ENCODE assay signal across 8 cellular contexts in the genomic region with DNA sequence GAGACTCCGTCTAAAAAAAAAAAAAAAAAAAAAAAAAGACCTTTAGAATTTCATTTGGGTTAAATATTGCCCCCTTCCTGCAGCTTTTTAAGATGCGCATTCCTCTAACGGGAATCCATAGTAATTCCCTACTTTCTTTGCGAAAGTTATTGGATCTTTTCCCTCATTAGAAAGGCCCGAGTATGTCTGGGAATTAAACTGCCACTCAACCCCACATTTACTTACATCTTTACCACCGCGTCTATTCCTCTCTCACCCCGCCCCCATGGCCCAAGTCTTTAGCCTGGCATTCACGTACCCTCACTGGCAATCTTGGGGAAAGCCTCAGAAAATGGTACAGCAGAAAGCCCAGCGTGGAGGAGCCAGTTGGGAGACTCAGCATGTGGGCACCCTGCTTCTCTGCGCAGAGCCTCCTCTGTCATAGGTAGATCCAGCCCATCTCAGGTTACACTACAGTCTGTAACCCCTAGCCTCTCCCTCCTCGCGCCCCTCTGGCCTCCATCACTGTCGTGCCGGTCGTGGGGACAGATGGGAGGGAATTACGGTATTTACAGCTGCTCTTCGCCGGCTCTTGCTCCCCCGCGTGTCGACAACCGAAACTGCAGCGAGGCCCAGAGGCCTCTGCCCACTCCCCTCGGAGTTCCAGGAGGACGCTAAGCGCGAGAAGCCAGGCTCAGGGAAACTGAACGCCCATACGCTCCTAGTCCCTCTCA. TPM values are rescaled to one million over a fixed set of nuclear protein-coding genes. Genes with fewer than 3 reads are reported as not detected.
A peak's percentile ranks its signal among the peaks of the same experiment; 100 is the strongest.
DNase-seq lines count a peak whose midpoint lies in the region; ATAC-seq and TF ChIP-seq lines count a peak whose summit lies in the region.

No MANE protein-coding gene starts in this region.

- peaks cover 44% of the 10 kb centered on the region for H3K4me1 Mint-ChIP-seq in activated T-helper 1 cell treated with anti-CD3 and anti-CD28 coated beads, Interleukin-12 subunit alpha, Interleukin-12 subunit beta, Interleukin-2, Interleukin-4 antibody, amounts not matched to agents 30 ng/mL and 10 ng/mL and 1 ng/mL, durations not matched to agents 14 hours and 24 hours and 36 hours (ENCODE audit: low read depth)
- peaks cover 27 to 31% of the 10 kb centered on the region in 2 donors for H3K4me1 Mint-ChIP-seq in stimulated activated naive B cell treated with anti-CD40 and anti-IgM and Interleukin-4, amounts not matched to agents 10 μg/mL and 1 μg/mL and 100 μg/mL, for 72 hours

- peak overlapping the region; percentile 76 for H3K4me2 ChIP-seq in OCI-LY1 (ENCODE audit: low read length)

- H3F3A ChIP-seq in OCI-LY1 (ENCODE audit: insufficient read depth, low read length): no peaks in the 10 kb centered on the region

- H3K27ac Mint-ChIP-seq in activated T-helper 1 cell treated with anti-CD3 and anti-CD28 coated beads, Interleukin-12 subunit alpha, Interleukin-12 subunit beta, Interleukin-2, Interleukin-4 antibody, amounts not matched to agents 30 ng/mL and 10 ng/mL and 1 ng/mL, durations not matched to agents 14 hours and 24 hours and 36 hours: peak overlapping the region; percentile 50
- H3K27ac Mint-ChIP-seq in stimulated activated naive B cell treated with anti-CD40 and anti-IgM and Interleukin-4, amounts not matched to agents 10 μg/mL and 1 μg/mL and 100 μg/mL, for 72 hours: peak overlapping the region; percentile 90

- H3K4me3 ChIP-seq in OCI-LY1 (ENCODE audit: low read depth, low read length, poor library complexity, severe bottlenecking) (peak overlapping the region; percentile 52), fibroblast of mammary gland (ENCODE audit: control insufficient read depth, low read depth, low read length) (peak overlapping the region; percentile 52), muscle layer of duodenum (ENCODE audit: low read depth in 1 of 2, low read length in 2 of 2) (peak overlapping the region; percentile 53 to 62)

- H3K9ac ChIP-seq in OCI-LY1 (ENCODE audit: low read length): peak overlapping the region; percentile 47; the same call in 1 of the 2 replicates

- no peaks in the 10 kb centered on the region for H3K27me3 ChIP-seq in OCI-LY1 (ENCODE audit: insufficient read depth, low read length)
- H3K27me3 ChIP-seq in muscle layer of duodenum (ENCODE audit: low read depth, low read length): no peaks in the 10 kb centered on the region

- peak overlapping the region; percentile 84 for H2AFZ ChIP-seq in OCI-LY1 (ENCODE audit: low read length)

- ATAC-seq in GM21381 (IDR thresholded peaks at IDR 0.05; ENCODE audit: unreplicated experiment): peak; percentile 61
- ATAC-seq in stimulated activated naive B cell treated with anti-CD40 and anti-IgM and Interleukin-4, amounts not matched to agents 10 μg/mL and 1 μg/mL and 100 μg/mL, for 72 hours (replicated peaks): peak; percentile 92
- no peak for ATAC-seq in GM18870 (IDR thresholded peaks at IDR 0.05; ENCODE audit: unreplicated experiment)

- no peaks in the 10 kb centered on the region for H3K9me2 ChIP-seq in OCI-LY1 (ENCODE audit: low read depth, low read length)

- H3K9me3 ChIP-seq in OCI-LY1 (ENCODE audit: low read length) (0 out of 2 replicates have a peak, but pooled peaks cover 5% of the 10 kb centered on the region), muscle layer of duodenum (ENCODE audit: control insufficient read depth in 1 of 2, low read length in 2 of 2) (peaks cover 0 to 6% of the 10 kb centered on the region in 2 donors)

- in situ Hi-C loops in ACHN (cut with HindIII; ENCODE audit: low pct_ligation_motif_present, low pct_unique_long_range_greater_than_20kb, low sequenced_read_pairs): no loop called here

- TF ChIP-seq CTCF in OCI-LY1 (IDR thresholded peaks at IDR 0.05; ENCODE audit: low read length) (peak; percentile 89), fibroblast of mammary gland (conservative IDR thresholded peaks at IDR 0.05; ENCODE audit: control insufficient read depth, insufficient read depth, low read depth, low read length) (peak; percentile 82)

- no peaks in the 10 kb centered on the region for H3K79me2 ChIP-seq in OCI-LY1 (ENCODE audit: insufficient read depth, low read length)

- H3K4me1 ChIP-seq in OCI-LY1 (ENCODE audit: insufficient read depth, low read length, severe bottlenecking) (peaks cover 15% of the 10 kb centered on the region), muscle layer of duodenum (ENCODE audit: control insufficient read depth in 1 of 2, insufficient read depth in 2 of 2, low read length in 2 of 2) (no peaks in the 10 kb centered on the region)

- peak overlapping the region; percentile 79 for H3K4me3 Mint-ChIP-seq in activated T-helper 1 cell treated with anti-CD3 and anti-CD28 coated beads, Interleukin-12 subunit alpha, Interleukin-12 subunit beta, Interleukin-2, Interleukin-4 antibody, amounts not matched to agents 30 ng/mL and 10 ng/mL and 1 ng/mL, durations not matched to agents 14 hours and 24 hours and 36 hours
- H3K4me3 Mint-ChIP-seq in stimulated activated naive B cell treated with anti-CD40 and anti-IgM and Interleukin-4, amounts not matched to agents 10 μg/mL and 1 μg/mL and 100 μg/mL, for 72 hours: peak overlapping the region; percentile 80 to 87

- peaks cover 2% of the 10 kb centered on the region for H3K36me3 Mint-ChIP-seq in activated T-helper 1 cell treated with anti-CD3 and anti-CD28 coated beads, Interleukin-12 subunit alpha, Interleukin-12 subunit beta, Interleukin-2, Interleukin-4 antibody, amounts not matched to agents 30 ng/mL and 10 ng/mL and 1 ng/mL, durations not matched to agents 14 hours and 24 hours and 36 hours (ENCODE audit: low read depth)
- H3K36me3 Mint-ChIP-seq in stimulated activated naive B cell treated with anti-CD40 and anti-IgM and Interleukin-4, amounts not matched to agents 10 μg/mL and 1 μg/mL and 100 μg/mL, for 72 hours: peaks cover 7 to 9% of the 10 kb centered on the region in 2 donors

- H3K9me3 Mint-ChIP-seq in activated T-helper 1 cell treated with anti-CD3 and anti-CD28 coated beads, Interleukin-12 subunit alpha, Interleukin-12 subunit beta, Interleukin-2, Interleukin-4 antibody, amounts not matched to agents 30 ng/mL and 10 ng/mL and 1 ng/mL, durations not matched to agents 14 hours and 24 hours and 36 hours: peaks cover 7% of the 10 kb centered on the region
- peaks cover 0 to 4% of the 10 kb centered on the region in 2 donors for H3K9me3 Mint-ChIP-seq in stimulated activated naive B cell treated with anti-CD40 and anti-IgM and Interleukin-4, amounts not matched to agents 10 μg/mL and 1 μg/mL and 100 μg/mL, for 72 hours

- intact Hi-C loops in activated T-helper 1 cell treated with anti-CD3 and anti-CD28 coated beads, Interleukin-12 subunit alpha, Interleukin-12 subunit beta, Interleukin-2, Interleukin-4 antibody, amounts not matched to agents 30 ng/mL and 10 ng/mL and 1 ng/mL, durations not matched to agents 14 hours and 24 hours and 36 hours (cut with micrococcal nuclease): loop anchor here (1.0 kb wide), 5 partner anchors 11 to 174 kb away; partner anchors contain the start of genes PIF1 and PLEKHO2

- H3K36me3 ChIP-seq in OCI-LY1 (ENCODE audit: insufficient read depth, low read length): no peaks in the 10 kb centered on the region
- peaks cover 0 to 4% of the 10 kb centered on the region in 2 donors for H3K36me3 ChIP-seq in muscle layer of duodenum (ENCODE audit: control insufficient read depth in 1 of 2, insufficient read depth in 2 of 2, low read length in 2 of 2)

- peaks cover 11% of the 10 kb centered on the region for H3K27me3 Mint-ChIP-seq in activated T-helper 1 cell treated with anti-CD3 and anti-CD28 coated beads, Interleukin-12 subunit alpha, Interleukin-12 subunit beta, Interleukin-2, Interleukin-4 antibody, amounts not matched to agents 30 ng/mL and 10 ng/mL and 1 ng/mL, durations not matched to agents 14 hours and 24 hours and 36 hours (ENCODE audit: insufficient read depth)
- peaks cover 3 to 10% of the 10 kb centered on the region in 2 donors for H3K27me3 Mint-ChIP-seq in stimulated activated naive B cell treated with anti-CD40 and anti-IgM and Interleukin-4, amounts not matched to agents 10 μg/mL and 1 μg/mL and 100 μg/mL, for 72 hours

- no peaks in the 10 kb centered on the region for H4K20me1 ChIP-seq in OCI-LY1 (ENCODE audit: insufficient read depth, low read length)

- DNase-seq in ACHN: peak; percentile 75
- DNase-seq in activated T-helper 1 cell treated with anti-CD3 and anti-CD28 coated beads, Interleukin-12 subunit alpha, Interleukin-12 subunit beta, Interleukin-2, Interleukin-4 antibody, amounts not matched to agents 30 ng/mL and 10 ng/mL and 1 ng/mL, durations not matched to agents 14 hours and 24 hours and 36 hours (ENCODE audit: low spot score): peak; percentile 71
- peak; percentile 72 for DNase-seq in fibroblast of mammary gland (ENCODE audit: low read depth)
- peak; percentile 75 for DNase-seq in stimulated activated naive B cell treated with anti-CD40 and anti-IgM and Interleukin-4, amounts not matched to agents 10 μg/mL and 1 μg/mL and 100 μg/mL, for 72 hours

- H3K27ac ChIP-seq in OCI-LY1 (ENCODE audit: low read depth, low read length, poor library complexity, severe bottlenecking) (no peak overlapping the region), muscle layer of duodenum (ENCODE audit: low read length) (no peak overlapping the region)

RNA-seq across cellular contexts. Expression of gene ANKDD1A, which starts 6.4 kb away (rescaled TPM):
- total RNA-seq in activated T-helper 1 cell treated with anti-CD3 and anti-CD28 coated beads, Interleukin-12 subunit alpha, Interleukin-12 subunit beta, Interleukin-2, Interleukin-4 antibody, amounts not matched to agents 30 ng/mL and 10 ng/mL and 1 ng/mL, durations not matched to agents 14 hours and 24 hours and 36 hours: 0.93 and 1.3 TPM in 2 replicates
